Comparison of ENCODE assay signal across 8 cellular contexts in genomic region chr19:14200147-14200841, GRCh38. TPM values are rescaled to one million over a fixed set of nuclear protein-coding genes. Genes with fewer than 3 reads are reported as not detected.
DNase-seq lines count a peak whose midpoint lies in the region; ATAC-seq and TF ChIP-seq lines count a peak whose summit lies in the region.
"Not testable (repeated sequence)": the region's sequence is repeated elsewhere in the genome, so short reads cannot be mapped to it uniquely, and the experiment has no call there.

No MANE protein-coding gene starts in this region.

- not testable (repeated sequence) for H3K9ac ChIP-seq in mammary epithelial cell (ENCODE audit: insufficient read depth, low read length)

- in situ Hi-C loops in mammary epithelial cell (cut with MboI; ENCODE audit: low sequenced_read_pairs in 2 of 2) = not testable (repeated sequence)

- peaks cover 25% of the 10 kb centered on the region for H3K4me1 Mint-ChIP-seq in activated CD8-positive, alpha-beta T cell treated with anti-CD3 and anti-CD28 coated beads, Interleukin-2, amount 10 ng/mL, durations not matched to agents 7 days and 5 days (ENCODE audit: low read depth)
- peaks cover 50% of the 10 kb centered on the region for H3K4me1 Mint-ChIP-seq in stimulated activated naive CD8-positive, alpha-beta T cell treated with anti-CD3 and anti-CD28 coated beads, Interleukin-15, amount 100 ng/mL, for 72 hours

- dilution Hi-C loops in mammary epithelial cell (cut with HindIII; ENCODE audit: low sequenced_read_pairs) = not testable (repeated sequence)

- TF ChIP-seq CTCF in mammary epithelial cell (conservative IDR thresholded peaks at IDR 0.05 in 1 of 2, IDR thresholded peaks at IDR 0.05 in 1 of 2; ENCODE audit: extremely low read depth in 1 of 2, insufficient read depth in 1 of 2, low read depth in 1 of 2, low read length in 2 of 2) (peak; percentile 33 to 52), osteoblast (IDR thresholded peaks at IDR 0.05; ENCODE audit: extremely low read depth, low read depth, low read length) (peak; percentile 53)

- not testable (repeated sequence) for H3K27ac ChIP-seq in mammary epithelial cell (ENCODE audit: insufficient read depth, low read depth, low read length); osteoblast (ENCODE audit: low read depth, low read length)

- H3K36me3 Mint-ChIP-seq in activated CD8-positive, alpha-beta T cell treated with anti-CD3 and anti-CD28 coated beads, Interleukin-2, amount 10 ng/mL, durations not matched to agents 7 days and 5 days (ENCODE audit: low read depth) = not testable (repeated sequence)

- H4K20me1 ChIP-seq in mammary epithelial cell (ENCODE audit: insufficient read depth, low read length); osteoblast (ENCODE audit: insufficient read depth, low read length): not testable (repeated sequence)

- POLR2A ChIA-PET in activated CD8-positive, alpha-beta T cell treated with anti-CD3 and anti-CD28 coated beads, Interleukin-2, amount 10 ng/mL, durations not matched to agents 7 days and 5 days (lab: Charles Lee) = interaction anchor here (1.4 kb wide), 1 partner anchor 182 kb away, joined by 3 read pairs; no protein-coding TSS in a partner anchor

- not testable (repeated sequence) for H3K4me1 ChIP-seq in mammary epithelial cell (ENCODE audit: insufficient read depth, low read length); osteoblast (ENCODE audit: insufficient read depth, low read length)

- not testable (repeated sequence) for H3K27ac Mint-ChIP-seq in activated CD8-positive, alpha-beta T cell treated with anti-CD3 and anti-CD28 coated beads, Interleukin-2, amount 10 ng/mL, durations not matched to agents 7 days and 5 days; stimulated activated naive CD8-positive, alpha-beta T cell treated with anti-CD3 and anti-CD28 coated beads, Interleukin-15, amount 100 ng/mL, for 72 hours

- peak; percentile 69 for DNase-seq in DMS 273 (lab: John Stamatoyannopoulos, UW; ENCODE audit: unreplicated experiment)
- peak; percentile 49 for DNase-seq in HuH-7 (ENCODE audit: low spot score)
- DNase-seq in RPMI8226 = peak; percentile 47
- peak; percentile 64 for DNase-seq in activated CD8-positive, alpha-beta T cell treated with anti-CD3 and anti-CD28 coated beads, Interleukin-2, amount 10 ng/mL, durations not matched to agents 7 days and 5 days
- peak; percentile 6 for DNase-seq in mammary epithelial cell
- peak; percentile 47 for DNase-seq in left ventricle myocardium superior
- DNase-seq in osteoblast (ENCODE audit: insufficient read length, low spot score, missing footprints) = peak; percentile 85
- DNase-seq in stimulated activated naive CD8-positive, alpha-beta T cell treated with anti-CD3 and anti-CD28 coated beads, Interleukin-15, amount 100 ng/mL, for 72 hours = peak; percentile 68 to 73

- H3K36me3 ChIP-seq in mammary epithelial cell (ENCODE audit: insufficient read depth, low read length); osteoblast (ENCODE audit: insufficient read depth, low read length): not testable (repeated sequence)

- not testable (repeated sequence) for H3K79me2 ChIP-seq in mammary epithelial cell (ENCODE audit: insufficient read depth, low read length); osteoblast (ENCODE audit: insufficient read depth, low read length)

- 70% methylated on average over 22 of the region's 24 CpGs for WGBS in mammary epithelial cell (ENCODE audit: low coverage, missing lambda C conversion rate)

- not testable (repeated sequence) for H2AFZ ChIP-seq in mammary epithelial cell (ENCODE audit: low read depth, low read length); osteoblast (ENCODE audit: low read length)

- not testable (repeated sequence) for H3K4me3 ChIP-seq in mammary epithelial cell (replicated peaks in 1 of 3; ENCODE audit: insufficient read depth in 1 of 3, low read depth in 2 of 3, low read length in 3 of 3); osteoblast (ENCODE audit: insufficient read depth, low read length)

- not testable (repeated sequence) for H3K4me3 Mint-ChIP-seq in activated CD8-positive, alpha-beta T cell treated with anti-CD3 and anti-CD28 coated beads, Interleukin-2, amount 10 ng/mL, durations not matched to agents 7 days and 5 days; stimulated activated naive CD8-positive, alpha-beta T cell treated with anti-CD3 and anti-CD28 coated beads, Interleukin-15, amount 100 ng/mL, for 72 hours

- H3K27me3 Mint-ChIP-seq in activated CD8-positive, alpha-beta T cell treated with anti-CD3 and anti-CD28 coated beads, Interleukin-2, amount 10 ng/mL, durations not matched to agents 7 days and 5 days (ENCODE audit: low read depth) = peaks cover 22% of the 10 kb centered on the region
- peaks cover 11% of the 10 kb centered on the region for H3K27me3 Mint-ChIP-seq in stimulated activated naive CD8-positive, alpha-beta T cell treated with anti-CD3 and anti-CD28 coated beads, Interleukin-15, amount 100 ng/mL, for 72 hours

- not testable (repeated sequence) for H3K4me2 ChIP-seq in mammary epithelial cell (ENCODE audit: insufficient read depth, low read depth, low read length); osteoblast (ENCODE audit: insufficient read depth, low read length)

- peak; percentile 68 for ATAC-seq in activated CD8-positive, alpha-beta T cell treated with anti-CD3 and anti-CD28 coated beads, Interleukin-2, amount 10 ng/mL, durations not matched to agents 7 days and 5 days
- ATAC-seq in left ventricle myocardium superior = peak; percentile 40
- ATAC-seq in stimulated activated naive CD8-positive, alpha-beta T cell treated with anti-CD3 and anti-CD28 coated beads, Interleukin-15, amount 100 ng/mL, for 72 hours = peak; percentile 77

- H3K27me3 ChIP-seq in mammary epithelial cell (ENCODE audit: insufficient read depth, low read length); osteoblast (ENCODE audit: insufficient read depth, low read length): not testable (repeated sequence)

- CTCF ChIA-PET in activated CD8-positive, alpha-beta T cell treated with anti-CD3 and anti-CD28 coated beads, Interleukin-2, amount 10 ng/mL, durations not matched to agents 7 days and 5 days (lab: Charles Lee) = interaction anchor here (0.8 to 7.7 kb wide), 10 partner anchors 14 to 285 kb away, joined by 3 to 117 read pairs (median 3); partner anchors contain the start of gene ASF1B
- CTCF ChIA-PET in mammary epithelial cell (lab: Charles Lee; ENCODE audit: low non-redundant PET) = not testable (repeated sequence)

- intact Hi-C loops in mammary epithelial cell (cut with micrococcal nuclease); left ventricle myocardium superior (cut with micrococcal nuclease): not testable (repeated sequence)

- H3K9me3 Mint-ChIP-seq in activated CD8-positive, alpha-beta T cell treated with anti-CD3 and anti-CD28 coated beads, Interleukin-2, amount 10 ng/mL, durations not matched to agents 7 days and 5 days (ENCODE audit: insufficient read depth); stimulated activated naive CD8-positive, alpha-beta T cell treated with anti-CD3 and anti-CD28 coated beads, Interleukin-15, amount 100 ng/mL, for 72 hours: not testable (repeated sequence)

- H3K9me3 ChIP-seq in mammary epithelial cell (replicated peaks; ENCODE audit: insufficient read depth, low read length); osteoblast (ENCODE audit: low read depth, low read length): not testable (repeated sequence)

- BruUV-seq in mammary epithelial cell (replicated peaks; lab: Mats Ljungman, UMichigan) = not testable (repeated sequence)

RNA-seq across cellular contexts. Expression of gene ADGRL1, which starts 5.7 kb away (rescaled TPM):
- total RNA-seq in activated CD8-positive, alpha-beta T cell treated with anti-CD3 and anti-CD28 coated beads, Interleukin-2, amount 10 ng/mL, durations not matched to agents 7 days and 5 days = 1 to 10 TPM; 6.3 to 7.7 TPM
- 10 to 100 TPM in 1 of 2 donors, 1 to 10 TPM in 1; 9.0 to 14.9 TPM for total RNA-seq in mammary epithelial cell
- polyA plus RNA-seq in mammary epithelial cell = 5.7 TPM
- polyA minus RNA-seq in mammary epithelial cell = 35.6 TPM
- total RNA-seq in left ventricle myocardium superior = 24.0 TPM
- total RNA-seq in osteoblast = 2.5 and 2.9 TPM in 2 replicates

Comparison
In these comparisons a context has a peak if more than half of its experiments do, and no peak if none do; other contexts are left out.
1. DNase-seq: peak in every context shown above with its lines; median percentile 85 in osteoblast; 70 in stimulated activated naive CD8-positive, alpha-beta T cell treated with anti-CD3 and anti-CD28 coated beads, Interleukin-15, amount 100 ng/mL, for 72 hours; 69 in DMS 273; 64 in activated CD8-positive, alpha-beta T cell treated with anti-CD3 and anti-CD28 coated beads, Interleukin-2, amount 10 ng/mL, durations not matched to agents 7 days and 5 days; 49 in HuH-7; 47 in RPMI8226; 47 in left ventricle myocardium superior; 6 in mammary epithelial cell.